Comparison of ENCODE assay signal across 27 cellular contexts in the genomic region with DNA sequence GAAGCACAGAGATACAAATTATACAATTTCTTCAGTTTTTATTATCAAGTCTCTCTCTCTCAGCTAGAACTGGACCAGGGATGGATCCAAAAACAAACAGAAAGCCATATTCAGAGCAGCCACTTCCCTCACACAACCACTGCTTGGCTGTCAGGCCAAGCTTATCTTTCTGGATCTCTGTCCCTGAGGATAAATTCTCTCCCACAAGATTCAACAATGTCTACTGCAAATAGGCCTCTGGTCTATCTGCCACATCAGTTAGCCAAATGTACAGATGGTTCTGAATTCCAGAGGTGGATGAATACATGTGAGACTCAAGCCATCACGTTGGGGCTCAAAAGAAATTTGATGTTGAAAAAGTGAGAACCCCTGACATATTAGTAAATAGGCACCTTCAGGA.
"Had no signal": no experiment of that assay in that cellular context is flagged by ENCODE, and none has a peak within 500 bp of the region (broad histone marks: within the 10 kb centered on the region; RNA-seq: fewer than 3 reads in every experiment).

No MANE protein-coding gene starts in this region.

- H3K4me3 ChIP-seq: colonic mucosa, esophagus squamous epithelium, lung, mucosa of descending colon, psoas muscle, sigmoid colon, testis, tibial artery, upper lobe of left lung had no signal

- ATAC-seq: left lobe of liver; mucosa of descending colon; natural killer cell treated with Interleukin-12 subunit alpha and Interleukin-12 subunit beta and Interleukin-15 and Interleukin-18, amount 100 ng/mL, for 72 hours; psoas muscle; right cardiac atrium; stimulated activated effector memory CD8-positive, alpha-beta T cell treated with anti-CD3 and anti-CD28 coated beads, Interleukin-12 subunit alpha, Interleukin-12 subunit beta, amount 100 ng/mL, for 72 hours had no signal

- FAIRE-seq: endothelial cell of umbilical vein, frontal cortex had no signal

- H3K9ac ChIP-seq: parathyroid adenoma had no signal

- DNase-seq: colonic mucosa; effector memory CD4-positive, alpha-beta T cell; esophagus squamous epithelium; hypothalamus; immature natural killer cell; islet precursor cell; mesenchymal stem cell; mucosa of descending colon; naive B cell; psoas muscle; right cardiac atrium; sigmoid colon; stimulated activated CD4-positive, alpha-beta T cell treated with anti-CD3 and anti-CD28 coated beads, Interleukin-2, amount 100 ng/mL, for 24 hours; stimulated activated CD4-positive, alpha-beta T cell treated with anti-CD3 and anti-CD28 coated beads, Interleukin-4, amount 100 ng/mL, for 24 hours; stimulated activated naive CD4-positive, alpha-beta T cell treated with Interleukin-2 at 50 U/mL for 16 hours; substantia nigra; testis; tibial artery; upper lobe of left lung had no signal

- H3K79me2 ChIP-seq: parathyroid adenoma had no signal

- H3K4me1 ChIP-seq: colonic mucosa, parathyroid adenoma, psoas muscle, sigmoid colon, testis, upper lobe of left lung had no signal

- H2AFZ ChIP-seq: parathyroid adenoma had no signal

- H3K27me3 ChIP-seq: colonic mucosa, esophagus squamous epithelium, neutrophil, sigmoid colon, testis, tibial artery, upper lobe of left lung had no signal

- H3K36me3 ChIP-seq: colonic mucosa, esophagus squamous epithelium, neutrophil, sigmoid colon, tibial artery, upper lobe of left lung had no signal

- H3K27ac ChIP-seq: colonic mucosa, esophagus squamous epithelium, neutrophil, parathyroid adenoma, psoas muscle, sigmoid colon, testis, tibial artery, upper lobe of left lung had no signal

- H3K9me3 ChIP-seq: colonic mucosa, esophagus squamous epithelium, mucosa of descending colon, neutrophil, psoas muscle, sigmoid colon, testis, tibial artery, upper lobe of left lung had no signal
